Comparison of ENCODE assay signal across 21 cellular contexts in genomic region chr3:173159139-173159538, GRCh38. TPM values are rescaled to one million over a fixed set of nuclear protein-coding genes. Genes with fewer than 3 reads are reported as not detected.
"Had no signal": no experiment of that assay in that cellular context is flagged by ENCODE, and none has a peak within 500 bp of the region (broad histone marks: within the 10 kb centered on the region; RNA-seq: fewer than 3 reads in every experiment).

No MANE protein-coding gene starts in this region.

RNA-seq across cellular contexts. Expression of gene SPATA16, which starts 18.1 kb away (rescaled TPM):
- total RNA-seq: activated naive CD4-positive, alpha-beta T cell treated with anti-CD3 and anti-CD28 coated beads for 36 hours; activated naive CD4-positive, alpha-beta T cell treated with anti-CD3 and anti-CD28 coated beads, Interleukin-2, amount 50 U/mL, for 72 hours; activated naive CD8-positive, alpha-beta T cell treated with anti-CD3 and anti-CD28 coated beads for 36 hours; activated naive CD8-positive, alpha-beta T cell treated with anti-CD3 and anti-CD28 coated beads, Interleukin-2, amount 10 ng/mL, durations not matched to agents 7 days and 5 days; activated T-cell treated with anti-CD3 and anti-CD28 coated beads, Interleukin-2, amount 50 U/mL, for 4 hours; activated T-cell treated with anti-CD3 and anti-CD28 coated beads, Interleukin-2, amount 50 U/mL, for 72 hours; activated T-helper 1 cell treated with anti-CD3 and anti-CD28 coated beads, Interleukin-12 subunit alpha, Interleukin-12 subunit beta, Interleukin-2, Interleukin-4 antibody, amounts not matched to agents 30 ng/mL and 10 ng/mL and 1 ng/mL, durations not matched to agents 14 hours and 24 hours and 36 hours; activated T-helper 17 cell treated with anti-CD3 and anti-CD28 coated beads, Interleukin-2, amount 50 U/mL, for 72 hours; activated T-helper 2 cell treated with anti-CD3 and anti-CD28 coated beads, Interferon-gamma antibody, Interleukin-2, Interleukin-4, amounts not matched to agents 10 μg/mL and 5 μg/mL and 100 μg/mL, durations not matched to agents 14 hours and 24 hours and 36 hours; adrenal gland; aorta; ascending aorta; astrocyte; body of pancreas; breast epithelium; bronchial epithelial cell; cardiac muscle cell; cardiac septum; cerebellum; chondrocyte had no signal
- polyA plus RNA-seq: adipose tissue, adrenal gland, aorta, cardiac muscle cell had no signal
